1 cellular context compared by ENCODE assay signal in the genomic region with DNA sequence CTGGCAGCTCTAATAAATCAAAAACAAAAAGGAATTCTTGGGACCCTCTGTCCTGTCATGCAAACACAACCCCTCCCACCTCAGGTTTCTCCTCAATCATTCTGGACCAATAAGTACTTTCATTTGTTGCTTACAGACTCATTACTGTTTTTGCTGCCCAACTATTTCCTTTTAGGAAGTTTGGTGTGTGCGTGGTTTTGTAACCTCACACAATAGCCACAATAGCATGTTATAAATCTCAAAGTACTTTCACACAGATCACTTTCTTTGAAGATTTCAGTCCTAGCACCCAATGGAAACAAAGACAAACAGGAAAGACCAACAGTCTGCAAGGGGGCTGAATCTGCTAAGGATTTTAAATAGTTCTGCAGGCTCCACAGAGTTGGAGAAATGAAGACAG.
TF ChIP-seq lines count a peak whose summit lies in the region.

No MANE protein-coding gene starts in this region.

TF ChIP-seq in HepG2, 621 proteins besides CTCF, POLR2A, EP300 and RAD21 (continues in another document):
- TF ChIP-seq SRSF4 (IDR thresholded peaks at IDR 0.05; ENCODE audit: low read depth, low read length, poor library complexity, severe bottlenecking) (no peak), CHD2 (IDR thresholded peaks at IDR 0.05; ENCODE audit: low read depth, low read length) (no peak), ZNF335 (CRISPR knock-in tag; IDR thresholded peaks at IDR 0.05) (no peak), SRSF9 (IDR thresholded peaks at IDR 0.05; ENCODE audit: borderline replicate concordance, insufficient read depth, low read depth, low read length, poor library complexity, severe bottlenecking) (no peak), SP5 (CRISPR knock-in tag; IDR thresholded peaks at IDR 0.05; ENCODE audit: borderline replicate concordance, low read depth) (no peak), ELF1 (CRISPR knock-in tag; IDR thresholded peaks at IDR 0.05) (no peak), KDM1A (CRISPR knock-in tag; IDR thresholded peaks at IDR 0.05) (no peak), ZFP82 (CRISPR knock-in tag; IDR thresholded peaks at IDR 0.05; ENCODE audit: borderline replicate concordance) (no peak), PHF20 (CRISPR knock-in tag; IDR thresholded peaks at IDR 0.05) (no peak), ZMYM3 (CRISPR knock-in tag; IDR thresholded peaks at IDR 0.05) (no peak), PPARG (CRISPR knock-in tag; conservative IDR thresholded peaks at IDR 0.05) (peak; percentile 17; the same call in 1 of the 2 replicates), TOE1 (CRISPR knock-in tag; IDR thresholded peaks at IDR 0.05) (no peak), ZNF83 (CRISPR knock-in tag; IDR thresholded peaks at IDR 0.05; ENCODE audit: borderline replicate concordance) (no peak), ZNF772 (CRISPR knock-in tag; IDR thresholded peaks at IDR 0.05) (no peak), ZNF543 (CRISPR knock-in tag; IDR thresholded peaks at IDR 0.05) (no peak), MTF1 (CRISPR knock-in tag; IDR thresholded peaks at IDR 0.05) (no peak), ZNF317 (CRISPR knock-in tag; IDR thresholded peaks at IDR 0.05) (no peak), ZNF33A (CRISPR knock-in tag; IDR thresholded peaks at IDR 0.05; ENCODE audit: borderline replicate concordance) (no peak), SMYD3 (CRISPR knock-in tag; IDR thresholded peaks at IDR 0.05) (no peak), PAF1 (CRISPR knock-in tag; IDR thresholded peaks at IDR 0.05) (no peak), ARID2 (CRISPR knock-in tag; IDR thresholded peaks at IDR 0.05; ENCODE audit: borderline replicate concordance) (no peak)
- TF ChIP-seq, protein P1, sequence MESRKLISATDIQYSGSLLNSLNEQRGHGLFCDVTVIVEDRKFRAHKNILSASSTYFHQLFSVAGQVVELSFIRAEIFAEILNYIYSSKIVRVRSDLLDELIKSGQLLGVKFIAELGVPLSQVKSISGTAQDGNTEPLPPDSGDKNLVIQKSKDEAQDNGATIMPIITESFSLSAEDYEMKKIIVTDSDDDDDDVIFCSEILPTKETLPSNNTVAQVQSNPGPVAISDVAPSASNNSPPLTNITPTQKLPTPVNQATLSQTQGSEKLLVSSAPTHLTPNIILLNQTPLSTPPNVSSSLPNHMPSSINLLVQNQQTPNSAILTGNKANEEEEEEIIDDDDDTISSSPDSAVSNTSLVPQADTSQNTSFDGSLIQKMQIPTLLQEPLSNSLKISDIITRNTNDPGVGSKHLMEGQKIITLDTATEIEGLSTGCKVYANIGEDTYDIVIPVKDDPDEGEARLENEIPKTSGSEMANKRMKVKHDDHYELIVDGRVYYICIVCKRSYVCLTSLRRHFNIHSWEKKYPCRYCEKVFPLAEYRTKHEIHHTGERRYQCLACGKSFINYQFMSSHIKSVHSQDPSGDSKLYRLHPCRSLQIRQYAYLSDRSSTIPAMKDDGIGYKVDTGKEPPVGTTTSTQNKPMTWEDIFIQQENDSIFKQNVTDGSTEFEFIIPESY (CRISPR knock-in tag; IDR thresholded peaks at IDR 0.05) = no peak
- TF ChIP-seq, protein P2, sequence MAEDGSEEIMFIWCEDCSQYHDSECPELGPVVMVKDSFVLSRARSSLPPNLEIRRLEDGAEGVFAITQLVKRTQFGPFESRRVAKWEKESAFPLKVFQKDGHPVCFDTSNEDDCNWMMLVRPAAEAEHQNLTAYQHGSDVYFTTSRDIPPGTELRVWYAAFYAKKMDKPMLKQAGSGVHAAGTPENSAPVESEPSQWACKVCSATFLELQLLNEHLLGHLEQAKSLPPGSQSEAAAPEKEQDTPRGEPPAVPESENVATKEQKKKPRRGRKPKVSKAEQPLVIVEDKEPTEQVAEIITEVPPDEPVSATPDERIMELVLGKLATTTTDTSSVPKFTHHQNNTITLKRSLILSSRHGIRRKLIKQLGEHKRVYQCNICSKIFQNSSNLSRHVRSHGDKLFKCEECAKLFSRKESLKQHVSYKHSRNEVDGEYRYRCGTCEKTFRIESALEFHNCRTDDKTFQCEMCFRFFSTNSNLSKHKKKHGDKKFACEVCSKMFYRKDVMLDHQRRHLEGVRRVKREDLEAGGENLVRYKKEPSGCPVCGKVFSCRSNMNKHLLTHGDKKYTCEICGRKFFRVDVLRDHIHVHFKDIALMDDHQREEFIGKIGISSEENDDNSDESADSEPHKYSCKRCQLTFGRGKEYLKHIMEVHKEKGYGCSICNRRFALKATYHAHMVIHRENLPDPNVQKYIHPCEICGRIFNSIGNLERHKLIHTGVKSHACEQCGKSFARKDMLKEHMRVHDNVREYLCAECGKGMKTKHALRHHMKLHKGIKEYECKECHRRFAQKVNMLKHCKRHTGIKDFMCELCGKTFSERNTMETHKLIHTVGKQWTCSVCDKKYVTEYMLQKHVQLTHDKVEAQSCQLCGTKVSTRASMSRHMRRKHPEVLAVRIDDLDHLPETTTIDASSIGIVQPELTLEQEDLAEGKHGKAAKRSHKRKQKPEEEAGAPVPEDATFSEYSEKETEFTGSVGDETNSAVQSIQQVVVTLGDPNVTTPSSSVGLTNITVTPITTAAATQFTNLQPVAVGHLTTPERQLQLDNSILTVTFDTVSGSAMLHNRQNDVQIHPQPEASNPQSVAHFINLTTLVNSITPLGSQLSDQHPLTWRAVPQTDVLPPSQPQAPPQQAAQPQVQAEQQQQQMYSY (CRISPR knock-in tag; IDR thresholded peaks at IDR 0.05) = no peak
- TF ChIP-seq, protein P3, sequence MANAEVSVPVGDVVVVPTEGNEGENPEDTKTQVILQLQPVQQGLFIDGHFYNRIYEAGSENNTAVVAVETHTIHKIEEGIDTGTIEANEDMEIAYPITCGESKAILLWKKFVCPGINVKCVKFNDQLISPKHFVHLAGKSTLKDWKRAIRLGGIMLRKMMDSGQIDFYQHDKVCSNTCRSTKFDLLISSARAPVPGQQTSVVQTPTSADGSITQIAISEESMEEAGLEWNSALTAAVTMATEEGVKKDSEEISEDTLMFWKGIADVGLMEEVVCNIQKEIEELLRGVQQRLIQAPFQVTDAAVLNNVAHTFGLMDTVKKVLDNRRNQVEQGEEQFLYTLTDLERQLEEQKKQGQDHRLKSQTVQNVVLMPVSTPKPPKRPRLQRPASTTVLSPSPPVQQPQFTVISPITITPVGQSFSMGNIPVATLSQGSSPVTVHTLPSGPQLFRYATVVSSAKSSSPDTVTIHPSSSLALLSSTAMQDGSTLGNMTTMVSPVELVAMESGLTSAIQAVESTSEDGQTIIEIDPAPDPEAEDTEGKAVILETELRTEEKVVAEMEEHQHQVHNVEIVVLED (CRISPR knock-in tag; IDR thresholded peaks at IDR 0.05; ENCODE audit: borderline replicate concordance) = no peak
- TF ChIP-seq, protein P4, sequence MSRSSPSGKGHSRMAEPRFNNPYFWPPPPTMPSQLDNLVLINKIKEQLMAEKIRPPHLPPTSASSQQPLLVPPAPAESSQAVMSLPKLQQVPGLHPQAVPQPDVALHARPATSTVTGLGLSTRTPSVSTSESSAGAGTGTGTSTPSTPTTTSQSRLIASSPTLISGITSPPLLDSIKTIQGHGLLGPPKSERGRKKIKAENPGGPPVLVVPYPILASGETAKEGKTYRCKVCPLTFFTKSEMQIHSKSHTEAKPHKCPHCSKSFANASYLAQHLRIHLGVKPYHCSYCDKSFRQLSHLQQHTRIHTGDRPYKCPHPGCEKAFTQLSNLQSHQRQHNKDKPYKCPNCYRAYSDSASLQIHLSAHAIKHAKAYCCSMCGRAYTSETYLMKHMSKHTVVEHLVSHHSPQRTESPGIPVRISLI (CRISPR knock-in tag; IDR thresholded peaks at IDR 0.05; ENCODE audit: borderline replicate concordance) = no peak
- TF ChIP-seq, protein P5, sequence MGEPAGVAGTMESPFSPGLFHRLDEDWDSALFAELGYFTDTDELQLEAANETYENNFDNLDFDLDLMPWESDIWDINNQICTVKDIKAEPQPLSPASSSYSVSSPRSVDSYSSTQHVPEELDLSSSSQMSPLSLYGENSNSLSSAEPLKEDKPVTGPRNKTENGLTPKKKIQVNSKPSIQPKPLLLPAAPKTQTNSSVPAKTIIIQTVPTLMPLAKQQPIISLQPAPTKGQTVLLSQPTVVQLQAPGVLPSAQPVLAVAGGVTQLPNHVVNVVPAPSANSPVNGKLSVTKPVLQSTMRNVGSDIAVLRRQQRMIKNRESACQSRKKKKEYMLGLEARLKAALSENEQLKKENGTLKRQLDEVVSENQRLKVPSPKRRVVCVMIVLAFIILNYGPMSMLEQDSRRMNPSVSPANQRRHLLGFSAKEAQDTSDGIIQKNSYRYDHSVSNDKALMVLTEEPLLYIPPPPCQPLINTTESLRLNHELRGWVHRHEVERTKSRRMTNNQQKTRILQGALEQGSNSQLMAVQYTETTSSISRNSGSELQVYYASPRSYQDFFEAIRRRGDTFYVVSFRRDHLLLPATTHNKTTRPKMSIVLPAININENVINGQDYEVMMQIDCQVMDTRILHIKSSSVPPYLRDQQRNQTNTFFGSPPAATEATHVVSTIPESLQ (CRISPR knock-in tag; conservative IDR thresholded peaks at IDR 0.05) = no peak
- TF ChIP-seq, protein P6, sequence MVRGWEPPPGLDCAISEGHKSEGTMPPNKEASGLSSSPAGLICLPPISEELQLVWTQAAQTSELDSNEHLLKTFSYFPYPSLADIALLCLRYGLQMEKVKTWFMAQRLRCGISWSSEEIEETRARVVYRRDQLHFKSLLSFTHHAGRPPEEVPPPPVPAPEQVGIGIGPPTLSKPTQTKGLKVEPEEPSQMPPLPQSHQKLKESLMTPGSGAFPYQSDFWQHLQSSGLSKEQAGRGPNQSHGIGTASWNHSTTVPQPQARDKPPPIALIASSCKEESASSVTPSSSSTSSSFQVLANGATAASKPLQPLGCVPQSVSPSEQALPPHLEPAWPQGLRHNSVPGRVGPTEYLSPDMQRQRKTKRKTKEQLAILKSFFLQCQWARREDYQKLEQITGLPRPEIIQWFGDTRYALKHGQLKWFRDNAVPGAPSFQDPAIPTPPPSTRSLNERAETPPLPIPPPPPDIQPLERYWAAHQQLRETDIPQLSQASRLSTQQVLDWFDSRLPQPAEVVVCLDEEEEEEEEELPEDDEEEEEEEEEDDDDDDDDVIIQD (CRISPR knock-in tag; IDR thresholded peaks at IDR 0.05; ENCODE audit: low read depth) = 0 out of 2 replicates have a peak, but pooled peaks have one; percentile 5
- TF ChIP-seq, protein P7, sequence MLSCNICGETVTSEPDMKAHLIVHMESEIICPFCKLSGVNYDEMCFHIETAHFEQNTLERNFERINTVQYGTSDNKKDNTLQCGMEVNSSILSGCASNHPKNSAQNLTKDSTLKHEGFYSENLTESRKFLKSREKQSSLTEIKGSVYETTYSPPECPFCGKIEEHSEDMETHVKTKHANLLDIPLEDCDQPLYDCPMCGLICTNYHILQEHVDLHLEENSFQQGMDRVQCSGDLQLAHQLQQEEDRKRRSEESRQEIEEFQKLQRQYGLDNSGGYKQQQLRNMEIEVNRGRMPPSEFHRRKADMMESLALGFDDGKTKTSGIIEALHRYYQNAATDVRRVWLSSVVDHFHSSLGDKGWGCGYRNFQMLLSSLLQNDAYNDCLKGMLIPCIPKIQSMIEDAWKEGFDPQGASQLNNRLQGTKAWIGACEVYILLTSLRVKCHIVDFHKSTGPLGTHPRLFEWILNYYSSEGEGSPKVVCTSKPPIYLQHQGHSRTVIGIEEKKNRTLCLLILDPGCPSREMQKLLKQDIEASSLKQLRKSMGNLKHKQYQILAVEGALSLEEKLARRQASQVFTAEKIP (CRISPR knock-in tag; IDR thresholded peaks at IDR 0.05; ENCODE audit: borderline replicate concordance) = no peak
- TF ChIP-seq, protein P8, sequence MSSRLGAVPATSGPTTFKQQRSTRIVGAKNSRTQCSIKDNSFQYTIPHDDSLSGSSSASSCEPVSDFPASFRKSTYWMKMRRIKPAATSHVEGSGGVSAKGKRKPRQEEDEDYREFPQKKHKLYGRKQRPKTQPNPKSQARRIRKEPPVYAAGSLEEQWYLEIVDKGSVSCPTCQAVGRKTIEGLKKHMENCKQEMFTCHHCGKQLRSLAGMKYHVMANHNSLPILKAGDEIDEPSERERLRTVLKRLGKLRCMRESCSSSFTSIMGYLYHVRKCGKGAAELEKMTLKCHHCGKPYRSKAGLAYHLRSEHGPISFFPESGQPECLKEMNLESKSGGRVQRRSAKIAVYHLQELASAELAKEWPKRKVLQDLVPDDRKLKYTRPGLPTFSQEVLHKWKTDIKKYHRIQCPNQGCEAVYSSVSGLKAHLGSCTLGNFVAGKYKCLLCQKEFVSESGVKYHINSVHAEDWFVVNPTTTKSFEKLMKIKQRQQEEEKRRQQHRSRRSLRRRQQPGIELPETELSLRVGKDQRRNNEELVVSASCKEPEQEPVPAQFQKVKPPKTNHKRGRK (CRISPR knock-in tag; IDR thresholded peaks at IDR 0.05) = no peak
- TF ChIP-seq, protein P9, sequence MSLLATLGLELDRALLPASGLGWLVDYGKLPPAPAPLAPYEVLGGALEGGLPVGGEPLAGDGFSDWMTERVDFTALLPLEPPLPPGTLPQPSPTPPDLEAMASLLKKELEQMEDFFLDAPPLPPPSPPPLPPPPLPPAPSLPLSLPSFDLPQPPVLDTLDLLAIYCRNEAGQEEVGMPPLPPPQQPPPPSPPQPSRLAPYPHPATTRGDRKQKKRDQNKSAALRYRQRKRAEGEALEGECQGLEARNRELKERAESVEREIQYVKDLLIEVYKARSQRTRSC (CRISPR knock-in tag; IDR thresholded peaks at IDR 0.05; ENCODE audit: low read depth) = no peak
- TF ChIP-seq, protein P10, sequence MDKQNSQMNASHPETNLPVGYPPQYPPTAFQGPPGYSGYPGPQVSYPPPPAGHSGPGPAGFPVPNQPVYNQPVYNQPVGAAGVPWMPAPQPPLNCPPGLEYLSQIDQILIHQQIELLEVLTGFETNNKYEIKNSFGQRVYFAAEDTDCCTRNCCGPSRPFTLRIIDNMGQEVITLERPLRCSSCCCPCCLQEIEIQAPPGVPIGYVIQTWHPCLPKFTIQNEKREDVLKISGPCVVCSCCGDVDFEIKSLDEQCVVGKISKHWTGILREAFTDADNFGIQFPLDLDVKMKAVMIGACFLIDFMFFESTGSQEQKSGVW (CRISPR knock-in tag; IDR thresholded peaks at IDR 0.05; ENCODE audit: borderline replicate concordance) = no peak
- TF ChIP-seq, protein P11, sequence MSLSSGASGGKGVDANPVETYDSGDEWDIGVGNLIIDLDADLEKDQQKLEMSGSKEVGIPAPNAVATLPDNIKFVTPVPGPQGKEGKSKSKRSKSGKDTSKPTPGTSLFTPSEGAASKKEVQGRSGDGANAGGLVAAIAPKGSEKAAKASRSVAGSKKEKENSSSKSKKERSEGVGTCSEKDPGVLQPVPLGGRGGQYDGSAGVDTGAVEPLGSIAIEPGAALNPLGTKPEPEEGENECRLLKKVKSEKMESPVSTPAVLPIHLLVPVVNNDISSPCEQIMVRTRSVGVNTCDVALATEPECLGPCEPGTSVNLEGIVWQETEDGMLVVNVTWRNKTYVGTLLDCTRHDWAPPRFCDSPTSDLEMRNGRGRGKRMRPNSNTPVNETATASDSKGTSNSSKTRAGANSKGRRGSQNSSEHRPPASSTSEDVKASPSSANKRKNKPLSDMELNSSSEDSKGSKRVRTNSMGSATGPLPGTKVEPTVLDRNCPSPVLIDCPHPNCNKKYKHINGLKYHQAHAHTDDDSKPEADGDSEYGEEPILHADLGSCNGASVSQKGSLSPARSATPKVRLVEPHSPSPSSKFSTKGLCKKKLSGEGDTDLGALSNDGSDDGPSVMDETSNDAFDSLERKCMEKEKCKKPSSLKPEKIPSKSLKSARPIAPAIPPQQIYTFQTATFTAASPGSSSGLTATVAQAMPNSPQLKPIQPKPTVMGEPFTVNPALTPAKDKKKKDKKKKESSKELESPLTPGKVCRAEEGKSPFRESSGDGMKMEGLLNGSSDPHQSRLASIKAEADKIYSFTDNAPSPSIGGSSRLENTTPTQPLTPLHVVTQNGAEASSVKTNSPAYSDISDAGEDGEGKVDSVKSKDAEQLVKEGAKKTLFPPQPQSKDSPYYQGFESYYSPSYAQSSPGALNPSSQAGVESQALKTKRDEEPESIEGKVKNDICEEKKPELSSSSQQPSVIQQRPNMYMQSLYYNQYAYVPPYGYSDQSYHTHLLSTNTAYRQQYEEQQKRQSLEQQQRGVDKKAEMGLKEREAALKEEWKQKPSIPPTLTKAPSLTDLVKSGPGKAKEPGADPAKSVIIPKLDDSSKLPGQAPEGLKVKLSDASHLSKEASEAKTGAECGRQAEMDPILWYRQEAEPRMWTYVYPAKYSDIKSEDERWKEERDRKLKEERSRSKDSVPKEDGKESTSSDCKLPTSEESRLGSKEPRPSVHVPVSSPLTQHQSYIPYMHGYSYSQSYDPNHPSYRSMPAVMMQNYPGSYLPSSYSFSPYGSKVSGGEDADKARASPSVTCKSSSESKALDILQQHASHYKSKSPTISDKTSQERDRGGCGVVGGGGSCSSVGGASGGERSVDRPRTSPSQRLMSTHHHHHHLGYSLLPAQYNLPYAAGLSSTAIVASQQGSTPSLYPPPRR (CRISPR knock-in tag; IDR thresholded peaks at IDR 0.05; ENCODE audit: borderline replicate concordance) = no peak
